Comparison of ENCODE assay signal across 11 cellular contexts in the genomic region with DNA sequence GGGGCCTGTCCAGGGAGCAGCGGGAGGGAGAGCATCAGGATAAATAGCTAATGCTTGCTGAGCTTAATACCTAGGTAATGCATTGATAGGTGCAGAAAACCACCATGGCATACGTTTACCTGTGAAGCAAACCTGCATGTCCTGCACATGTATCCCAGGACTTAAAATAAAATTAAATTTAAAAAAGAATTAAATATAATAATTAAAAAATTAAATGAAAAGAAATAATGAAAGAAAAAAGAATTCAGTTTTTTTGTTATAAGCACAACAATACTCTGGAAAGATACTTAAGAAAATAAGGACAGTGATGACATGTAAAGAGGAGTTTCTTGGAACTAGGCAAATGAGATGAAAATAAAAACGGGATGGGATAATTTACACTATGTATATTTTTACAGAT.
"Had no signal": no experiment of that assay in that cellular context is flagged by ENCODE, and none has a peak within 500 bp of the region (broad histone marks: within the 10 kb centered on the region; RNA-seq: fewer than 3 reads in every experiment).

No MANE protein-coding gene starts in this region.

- H3K9me3 Mint-ChIP-seq: GM23338, H9 had no signal

- H3K4me1 ChIP-seq: HAP-1 had no signal

- ATAC-seq: GM23338, HCT116 had no signal

- DNase-seq: GM23248, GOT3, H7, H9, HCEC 1CT, HFFc6 had no signal

- H3K4me1 Mint-ChIP-seq: GM23338, H9 had no signal

- H3K27ac Mint-ChIP-seq: GM23338, HFFc6 had no signal

- H3K4me3 ChIP-seq: GM23248, GM23338, HAP-1 had no signal

- H3K9ac ChIP-seq: GM23248 had no signal

- H3K9me3 ChIP-seq: HAP-1 had no signal

- H3K4me3 Mint-ChIP-seq: GM23338, H9, HFFc6 had no signal

- H3K36me3 ChIP-seq: HAP-1 had no signal

- H3K27ac ChIP-seq: GM23248 had no signal

- FAIRE-seq: H1, H54 had no signal
